15 cellular contexts compared by ENCODE assay signal in genomic region chr3:153137626-153138025, GRCh38. TPM values are rescaled to one million over a fixed set of nuclear protein-coding genes. Genes with fewer than 3 reads are reported as not detected.
DNase-seq lines count a peak whose midpoint lies in the region; ATAC-seq and TF ChIP-seq lines count a peak whose summit lies in the region.
"Had no signal": no experiment of that assay in that cellular context is flagged by ENCODE, and none has a peak within 500 bp of the region (broad histone marks: within the 10 kb centered on the region; RNA-seq: fewer than 3 reads in every experiment).

No MANE protein-coding gene starts in this region.

- H3K4ac ChIP-seq in mesendoderm (ENCODE audit: low read depth, low read length), result no peak overlapping the region

- no peaks in the 10 kb centered on the region for H4K20me1 ChIP-seq in PC-9 (ENCODE audit: insufficient read depth)

- no peaks in the 10 kb centered on the region for H3K79me1 ChIP-seq in mesendoderm (ENCODE audit: low read length)

- ATAC-seq in GM18517 (IDR thresholded peaks at IDR 0.05; ENCODE audit: unreplicated experiment), result peak; percentile 33
- peak; percentile 45 for ATAC-seq in HG02678 (IDR thresholded peaks at IDR 0.05; ENCODE audit: unreplicated experiment)
- ATAC-seq in activated naive CD4-positive, alpha-beta T cell treated with anti-CD3 and anti-CD28 coated beads, Interleukin-2, amount 50 U/mL, for 72 hours, result no peak
- ATAC-seq: T-cell had no signal

- H3F3A ChIP-seq in PC-9 (ENCODE audit: insufficient read depth, low read depth), result peaks cover 35% of the 10 kb centered on the region

- H3K36me3 ChIP-seq in PC-9 (ENCODE audit: low read depth) (no peaks in the 10 kb centered on the region), mesendoderm (ENCODE audit: control insufficient read depth, insufficient read depth, low read length) (no peaks in the 10 kb centered on the region)

- no peak overlapping the region for H2AK5ac ChIP-seq in mesendoderm (ENCODE audit: low read length)

- no peak overlapping the region for H2BK5ac ChIP-seq in mesendoderm (ENCODE audit: low read length)

- H3K27me3 ChIP-seq in PC-9 (ENCODE audit: insufficient read depth, low read depth) (no peaks in the 10 kb centered on the region), mesendoderm (ENCODE audit: insufficient read depth, low read length, poor library complexity) (no peaks in the 10 kb centered on the region)

- H2AFZ ChIP-seq in PC-9, result 0 out of 2 replicates have a peak overlapping the region, but pooled peaks have one; percentile 29

- no peaks in the 10 kb centered on the region for H3K9me3 Mint-ChIP-seq in activated naive CD4-positive, alpha-beta T cell treated with anti-CD3 and anti-CD28 coated beads, Interleukin-2, amount 50 U/mL, for 72 hours
- H3K9me3 Mint-ChIP-seq: T-cell had no signal

- no peaks in the 10 kb centered on the region for H3K9me2 ChIP-seq in PC-9 (ENCODE audit: insufficient read depth)

- no peak overlapping the region for H3K4me3 ChIP-seq in PC-9
- no peak overlapping the region for H3K4me3 ChIP-seq in mesendoderm (ENCODE audit: low read length)
- H3K4me3 ChIP-seq: lung had no signal

- no peak overlapping the region for H3K27ac Mint-ChIP-seq in activated naive CD4-positive, alpha-beta T cell treated with anti-CD3 and anti-CD28 coated beads, Interleukin-2, amount 50 U/mL, for 72 hours
- H3K27ac Mint-ChIP-seq: T-cell had no signal

- H3K9me3 ChIP-seq in PC-9 (ENCODE audit: insufficient read depth, low read depth), result no peaks in the 10 kb centered on the region

- intact Hi-C loops in PC-9 (cut with micrococcal nuclease; ENCODE audit: unreplicated experiment), result loop anchor here (1.0 to 2.0 kb wide), 5 partner anchors 22 to 94 kb away; no protein-coding TSS in a partner anchor

- no CpG with 5 or more reads among the region's 2 CpGs for WGBS in mesendoderm (ENCODE audit: extremely low coverage, insufficient coverage, low lambda C conversion rate)

- TF ChIP-seq CTCF in PC-9 (conservative IDR thresholded peaks at IDR 0.05), result no peak

- H3K56ac ChIP-seq in mesendoderm (ENCODE audit: low read length), result no peak overlapping the region

- POLR2A ChIA-PET in PC-9 (lab: Charles Lee; ENCODE audit: unreplicated experiment), result no interaction called here

- peak overlapping the region; percentile 85 for H2BK15ac ChIP-seq in mesendoderm (replicated peaks; ENCODE audit: low read depth)

- peak overlapping the region; percentile 98 for H3K27ac ChIP-seq in PC-9
- H3K27ac ChIP-seq in mesendoderm (ENCODE audit: low read depth, low read length), result no peak overlapping the region

- no peak overlapping the region for H3K4me2 ChIP-seq in PC-9
- no peak overlapping the region for H3K4me2 ChIP-seq in mesendoderm (ENCODE audit: low read length)

- H4K5ac ChIP-seq in mesendoderm (ENCODE audit: low read length), result no peak overlapping the region

- no TSS peak for BruUV-seq in PC-9 (replicated peaks; lab: Mats Ljungman, UMichigan)

- CTCF ChIA-PET in PC-9 (lab: Charles Lee), result no interaction called here

- no peak for DNase-seq in PC-9
- no peak for DNase-seq in mesendoderm
- DNase-seq in activated gamma-delta T cell (lab: John Stamatoyannopoulos, UW), result no peak
- no peak for DNase-seq in hippocampal formation (lab: John Stamatoyannopoulos, UW)
- DNase-seq in activated naive CD4-positive, alpha-beta T cell treated with Interleukin-2 at 50 U/mL for 16 hours, result no peak
- no peak for DNase-seq in activated naive CD4-positive, alpha-beta T cell treated with anti-CD3 and anti-CD28 coated beads, Interleukin-2, amount 50 U/mL, for 72 hours (ENCODE audit: low spot score in 2 of 2)
- DNase-seq: C1 segment of cervical spinal cord; NCI-H1048; NCI-H526; posterior cingulate gyrus; stimulated activated CD4-positive, alpha-beta T cell treated with anti-CD3 and anti-CD28 coated beads, Interleukin-4, amount 100 ng/mL, for 24 hours; T-cell had no signal

- H3K79me2 ChIP-seq in PC-9 (ENCODE audit: low read depth) (no peaks in the 10 kb centered on the region), mesendoderm (ENCODE audit: control insufficient read depth, insufficient read depth, low read length) (no peaks in the 10 kb centered on the region)

- H4K8ac ChIP-seq in mesendoderm (ENCODE audit: low read depth, low read length), result no peak overlapping the region

- no peak overlapping the region for H3K9ac ChIP-seq in mesendoderm (ENCODE audit: low read length)

- H3K18ac ChIP-seq in mesendoderm (ENCODE audit: low read length), result peak overlapping the region; percentile 66

- H2BK120ac ChIP-seq in mesendoderm (ENCODE audit: low read depth, low read length), result peak overlapping the region; percentile 90

- H3K36me3 Mint-ChIP-seq in activated naive CD4-positive, alpha-beta T cell treated with anti-CD3 and anti-CD28 coated beads, Interleukin-2, amount 50 U/mL, for 72 hours, result no peaks in the 10 kb centered on the region
- H3K36me3 Mint-ChIP-seq: T-cell had no signal

- no peak overlapping the region for H3K23ac ChIP-seq in mesendoderm (ENCODE audit: low read length)

- H3K4me1 ChIP-seq in PC-9 (replicated peaks; ENCODE audit: insufficient read depth) (peaks cover 43% of the 10 kb centered on the region), mesendoderm (ENCODE audit: control insufficient read depth, low read depth, low read length) (no peaks in the 10 kb centered on the region)

RNA-seq across cellular contexts. Expression of gene RAP2B, which starts 24.4 kb away (rescaled TPM):
- 31.1 and 38.2 TPM in 2 replicates for total RNA-seq in PC-9 (2021)
- 19.7 TPM for polyA plus RNA-seq in mesendoderm (2013, experiment 1 of 2)
- 19.7 TPM for polyA plus RNA-seq in mesendoderm (2013, experiment 2 of 2)
- total RNA-seq in activated naive CD4-positive, alpha-beta T cell treated with anti-CD3 and anti-CD28 coated beads, Interleukin-2, amount 50 U/mL, for 72 hours, result 10 to 100 TPM; 12.4 to 12.7 TPM

Comparison
In these comparisons a context has a peak if more than half of its experiments do, and no peak if none do; other contexts are left out.
1. ATAC-seq: peak in GM18517 (single experiment) and HG02678 (single experiment); none in activated naive CD4-positive, alpha-beta T cell treated with anti-CD3 and anti-CD28 coated beads, Interleukin-2, amount 50 U/mL, for 72 hours (0 of 2).